Comparison of ENCODE assay signal across 11 cellular contexts in the genomic region with DNA sequence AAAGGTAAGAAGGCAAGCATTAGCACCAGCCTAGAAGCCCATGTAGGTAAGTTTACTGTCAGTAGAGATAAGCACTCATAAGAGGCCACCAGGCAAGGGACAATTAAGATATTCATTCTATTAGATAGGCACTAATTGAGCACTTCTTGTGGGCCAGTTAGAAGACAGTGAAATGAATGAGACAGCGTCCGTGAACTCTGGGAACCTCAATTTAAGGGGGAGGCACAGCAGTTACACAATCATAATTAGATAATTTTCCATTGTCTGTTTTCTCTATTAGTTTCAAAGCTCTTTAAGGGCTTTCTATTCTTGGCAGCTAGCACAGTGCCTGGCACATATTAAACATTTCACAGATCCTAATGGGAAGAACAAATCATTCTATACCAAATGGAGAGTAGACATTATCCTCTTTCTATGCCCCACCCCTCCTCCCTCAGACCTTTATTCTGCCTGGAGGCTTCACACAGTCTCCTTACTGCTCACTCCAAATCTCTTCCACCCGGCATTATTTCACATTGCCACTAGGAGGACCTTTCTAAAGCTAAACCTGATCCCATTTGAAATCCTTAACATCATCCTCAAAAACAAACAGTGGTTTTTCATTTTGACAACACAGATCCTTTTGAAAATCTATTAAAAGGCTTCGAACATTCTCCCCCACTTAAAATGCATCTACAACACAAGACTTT.
DNase-seq lines count a peak whose midpoint lies in the region; ATAC-seq, FAIRE-seq and TF ChIP-seq lines count a peak whose summit lies in the region.
"Had no signal": no experiment of that assay in that cellular context is flagged by ENCODE, and none has a peak within 500 bp of the region (broad histone marks: within the 10 kb centered on the region; RNA-seq: fewer than 3 reads in every experiment).

No MANE protein-coding gene starts in this region.

- CTCF ChIA-PET in K562 (lab: Yijun Ruan, JAX; ENCODE audit: low intra/inter-chr PET ratio) = no interaction called here

- no peaks in the 10 kb centered on the region for H3K79me2 ChIP-seq in K562 (ENCODE audit: control insufficient read depth, insufficient read depth, low read length)

- no peaks in the 10 kb centered on the region for H3K27me3 ChIP-seq in K562 (ENCODE audit: control insufficient read depth in 2 of 2, insufficient read depth in 2 of 2, low read length in 2 of 2)
- H3K27me3 ChIP-seq: neutrophil had no signal

- no peak for DNase-seq in GM13977 (ENCODE audit: low spot score)
- peak; percentile 29 for DNase-seq in NCI-H1436 (lab: John Stamatoyannopoulos, UW)
- DNase-seq in K562 (ENCODE audit: extremely low read depth in 1 of 4, low spot score in 3 of 4) = no peak
- DNase-seq in cortex of kidney (lab: John Stamatoyannopoulos, UW) = no peak
- DNase-seq in activated CD4-positive, alpha-beta T cell treated with anti-CD3 and anti-CD28 coated beads for 48 hours = no peak
- DNase-seq in nucleus accumbens (lab: John Stamatoyannopoulos, UW) = no peak
- DNase-seq: hippocampal formation, NCI-H1048 had no signal

- no peaks in the 10 kb centered on the region for H4K20me1 ChIP-seq in K562 (replicated peaks; ENCODE audit: control insufficient read depth, insufficient read depth, low read length)

- in situ Hi-C loops in GM13977 (cut with MboI; ENCODE audit: low pct_unique_long_range_greater_than_20kb, low sequenced_read_pairs, unreplicated experiment) (no loop called here), K562 (cut with MboI) (no loop called here)

- BruUV-seq in K562 (replicated peaks; lab: Mats Ljungman, UMichigan) = no TSS peak

- POLR2A ChIA-PET in K562 (lab: Yijun Ruan, JAX) = interaction anchor here (0.9 kb wide), 1 partner anchor 68 kb away, joined by 4 read pairs; no protein-coding TSS in a partner anchor

- H3K27ac ChIP-seq in K562 (ENCODE audit: extremely low read depth, low read depth, low read length) = no peak overlapping the region
- H3K27ac ChIP-seq: neutrophil had no signal

- no peaks in the 10 kb centered on the region for H3K36me3 Mint-ChIP-seq in nephron (ENCODE audit: low read depth)

- H3K9me3 Mint-ChIP-seq in nephron = no peaks in the 10 kb centered on the region

- no peak for TF ChIP-seq RAD21 in K562 (CRISPR knock-in tag; conservative IDR thresholded peaks at IDR 0.05 in 1 of 2, IDR thresholded peaks at IDR 0.05 in 1 of 2)

- H3K4me2 ChIP-seq in K562 (ENCODE audit: insufficient read depth, low read length) = no peak overlapping the region

- H3K27me3 Mint-ChIP-seq in nephron (ENCODE audit: low read depth) = no peaks in the 10 kb centered on the region

- WGBS in K562 (ENCODE audit: insufficient coverage, low coverage, missing lambda C conversion rate) = 0% methylated on average over 4 of the region's 4 CpGs

- no peak for FAIRE-seq in K562 (lab: Jason Lieb, UNC)

- H3K4me3 ChIP-seq in K562 = no peak overlapping the region

- H3K9ac ChIP-seq in K562 (ENCODE audit: insufficient read depth in 1 of 2, low read depth in 2 of 2, low read length in 2 of 2) = no peak overlapping the region

- H3K27ac Mint-ChIP-seq in nephron = no peak overlapping the region

- ATAC-seq in K562 (peak; percentile 72), GM19395 (IDR thresholded peaks at IDR 0.05; ENCODE audit: unreplicated experiment) (no peak)

- no peak overlapping the region for H3K4me3 Mint-ChIP-seq in nephron

- no peak for TF ChIP-seq POLR2A in K562 (conservative IDR thresholded peaks at IDR 0.05)

- no peak for TF ChIP-seq EP300 in K562 (IDR thresholded peaks at IDR 0.05; ENCODE audit: low read length)

- H3K36me3 ChIP-seq in K562 (ENCODE audit: control insufficient read depth, insufficient read depth, low read length) = no peaks in the 10 kb centered on the region
- H3K36me3 ChIP-seq: neutrophil had no signal

- no peaks in the 10 kb centered on the region for H3K4me1 ChIP-seq in K562 (replicated peaks in 1 of 2; ENCODE audit: control insufficient read depth in 2 of 2, insufficient read depth in 2 of 2, low read length in 2 of 2)

- H3K9me1 ChIP-seq in K562 (ENCODE audit: control insufficient read depth, insufficient read depth, low read length) = no peaks in the 10 kb centered on the region

- H3K4me1 Mint-ChIP-seq in nephron = no peaks in the 10 kb centered on the region

- intact Hi-C loops in K562 (cut with micrococcal nuclease) = no loop called here

- no peaks in the 10 kb centered on the region for H3K9me3 ChIP-seq in K562 (replicated peaks; ENCODE audit: control insufficient read depth, insufficient read depth, low read depth, low read length)
- H3K9me3 ChIP-seq: neutrophil had no signal

- H2AFZ ChIP-seq in K562 (ENCODE audit: low read depth, low read length) = no peak overlapping the region

- TF ChIP-seq CTCF in GM13977 (IDR thresholded peaks at IDR 0.05; ENCODE audit: extremely low read depth, insufficient read depth, missing control alignments) = peak; percentile 15
- TF ChIP-seq CTCF in K562 (IDR thresholded peaks at IDR 0.05 in 2 of 3, conservative IDR thresholded peaks at IDR 0.05 in 1 of 3; ENCODE audit: insufficient read depth in 2 of 3, low read depth in 1 of 3, low read length in 3 of 3) = 0 out of 6 replicates have a peak, but pooled peaks of 2 of the 3 experiments have one; percentile 17 to 26
- peak in 2 of 3 experiments; percentile 23 to 29 for TF ChIP-seq CTCF in nephron (IDR thresholded peaks at IDR 0.05; ENCODE audit: unreplicated experiment in 3 of 3)

TF ChIP-seq in K562, 482 proteins besides CTCF, POLR2A, EP300 and RAD21:
- no peak for TF ChIP-seq FOXJ2 (tag; IDR thresholded peaks at IDR 0.05)
- TF ChIP-seq CREM (IDR thresholded peaks at IDR 0.05; ENCODE audit: low read depth) = no peak
- TF ChIP-seq SMAD3 (CRISPR knock-in tag; conservative IDR thresholded peaks at IDR 0.05) = no peak
- no peak for TF ChIP-seq TGIF2 (CRISPR knock-in tag; IDR thresholded peaks at IDR 0.05)
- no peak for TF ChIP-seq TARDBP (IDR thresholded peaks at IDR 0.05)
- TF ChIP-seq ZFP1 (CRISPR knock-in tag; IDR thresholded peaks at IDR 0.05) = no peak
- no peak for TF ChIP-seq TRIM28 (IDR thresholded peaks at IDR 0.05)
- no peak for TF ChIP-seq NFRKB (IDR thresholded peaks at IDR 0.05; ENCODE audit: low read depth)
- TF ChIP-seq ZNF311 (CRISPR knock-in tag; IDR thresholded peaks at IDR 0.05) = no peak
- TF ChIP-seq HNRNPL (IDR thresholded peaks at IDR 0.05; ENCODE audit: low read depth, low read length) = no peak
- no peak for TF ChIP-seq MCM5 (IDR thresholded peaks at IDR 0.05; ENCODE audit: low read depth)
- no peak for TF ChIP-seq POLR2B (IDR thresholded peaks at IDR 0.05; ENCODE audit: low read depth, partially characterized antibody)
- TF ChIP-seq BCL6 (CRISPR knock-in tag; IDR thresholded peaks at IDR 0.05) = no peak
- no peak for TF ChIP-seq PPARD (CRISPR knock-in tag; IDR thresholded peaks at IDR 0.05)
- TF ChIP-seq HMGN3 (IDR thresholded peaks at IDR 0.05; ENCODE audit: borderline replicate concordance, extremely low read depth, insufficient read length, low read depth, low read length) = no peak
- no peak for TF ChIP-seq BMI1 (IDR thresholded peaks at IDR 0.05; ENCODE audit: low read length)
- TF ChIP-seq PHF20 (IDR thresholded peaks at IDR 0.05; ENCODE audit: partially characterized antibody) = no peak
- TF ChIP-seq NCOA4 (IDR thresholded peaks at IDR 0.05; ENCODE audit: partially characterized antibody) = no peak
